In genomic region chr11:71484248-71485062, GRCh38 we compare ENCODE assay signal across 18 cellular contexts. TPM values are rescaled to one million over a fixed set of nuclear protein-coding genes. Genes with fewer than 3 reads are reported as not detected.
"Had no signal": no experiment of that assay in that cellular context is flagged by ENCODE, and none has a peak within 500 bp of the region (broad histone marks: within the 10 kb centered on the region; RNA-seq: fewer than 3 reads in every experiment).

No MANE protein-coding gene starts in this region.

- H3K27ac Mint-ChIP-seq: activated CD4-positive, alpha-beta T cell treated with anti-CD3 and anti-CD28 coated beads for 36 hours; activated CD8-positive, alpha-beta T cell treated with anti-CD3 and anti-CD28 coated beads, Interleukin-2, amount 10 ng/mL, durations not matched to agents 7 days and 5 days; activated T-helper 1 cell treated with anti-CD3 and anti-CD28 coated beads, Interleukin-12 subunit alpha, Interleukin-12 subunit beta, Interleukin-2, Interleukin-4 antibody, amounts not matched to agents 30 ng/mL and 10 ng/mL and 1 ng/mL, durations not matched to agents 14 hours and 24 hours and 36 hours; progenitor cell of endocrine pancreas; stimulated activated naive B cell treated with anti-CD40 and anti-IgM and Interleukin-4, amounts not matched to agents 10 μg/mL and 1 μg/mL and 100 μg/mL, for 72 hours; T-helper 17 cell had no signal

- H3K9me3 ChIP-seq: colonic mucosa, right lobe of liver, tibial artery had no signal

- H3K36me3 ChIP-seq: colonic mucosa had no signal

- DNase-seq: activated CD4-positive, alpha-beta T cell treated with anti-CD3 and anti-CD28 coated beads for 36 hours; activated CD8-positive, alpha-beta memory T cell treated with anti-CD3 and anti-CD28 coated beads, Interleukin-2, amount 50 U/mL, for 48 hours; activated CD8-positive, alpha-beta T cell treated with anti-CD3 and anti-CD28 coated beads, Interleukin-2, amount 10 ng/mL, durations not matched to agents 7 days and 5 days; activated naive CD4-positive, alpha-beta T cell treated with Interleukin-2 at 50 U/mL for 16 hours; colonic mucosa; naive thymus-derived CD8-positive, alpha-beta T cell; nucleus accumbens; stimulated activated CD4-positive, alpha-beta T cell treated with anti-CD3 and anti-CD28 coated beads, Interleukin-1b, Interleukin-23, amount 100 ng/mL, for 48 hours; stimulated activated naive B cell treated with anti-CD40 and anti-IgM and Interleukin-4, amounts not matched to agents 10 μg/mL and 1 μg/mL and 100 μg/mL, for 72 hours had no signal

- H3K9me3 Mint-ChIP-seq: activated T-helper 1 cell treated with anti-CD3 and anti-CD28 coated beads, Interleukin-12 subunit alpha, Interleukin-12 subunit beta, Interleukin-2, Interleukin-4 antibody, amounts not matched to agents 30 ng/mL and 10 ng/mL and 1 ng/mL, durations not matched to agents 14 hours and 24 hours and 36 hours; naive thymus-derived CD8-positive, alpha-beta T cell; stimulated activated naive B cell treated with anti-CD40 and anti-IgM and Interleukin-4, amounts not matched to agents 10 μg/mL and 1 μg/mL and 100 μg/mL, for 72 hours had no signal

- H3K4me3 ChIP-seq: cardiac muscle cell, colonic mucosa, right lobe of liver, tibial artery had no signal

- H3K27ac ChIP-seq: cardiac muscle cell, colonic mucosa, right lobe of liver, tibial artery had no signal

- H3K27me3 Mint-ChIP-seq: activated CD4-positive, alpha-beta T cell treated with anti-CD3 and anti-CD28 coated beads for 36 hours; naive thymus-derived CD8-positive, alpha-beta T cell; progenitor cell of endocrine pancreas; stimulated activated naive B cell treated with anti-CD40 and anti-IgM and Interleukin-4, amounts not matched to agents 10 μg/mL and 1 μg/mL and 100 μg/mL, for 72 hours; T-helper 17 cell had no signal

- H3K4me1 ChIP-seq: colonic mucosa, right lobe of liver, tibial artery had no signal

- H3K4me3 Mint-ChIP-seq: activated CD4-positive, alpha-beta T cell treated with anti-CD3 and anti-CD28 coated beads for 36 hours; activated CD8-positive, alpha-beta T cell treated with anti-CD3 and anti-CD28 coated beads, Interleukin-2, amount 10 ng/mL, durations not matched to agents 7 days and 5 days; activated T-helper 1 cell treated with anti-CD3 and anti-CD28 coated beads, Interleukin-12 subunit alpha, Interleukin-12 subunit beta, Interleukin-2, Interleukin-4 antibody, amounts not matched to agents 30 ng/mL and 10 ng/mL and 1 ng/mL, durations not matched to agents 14 hours and 24 hours and 36 hours; naive thymus-derived CD8-positive, alpha-beta T cell; stimulated activated naive B cell treated with anti-CD40 and anti-IgM and Interleukin-4, amounts not matched to agents 10 μg/mL and 1 μg/mL and 100 μg/mL, for 72 hours; T-helper 17 cell had no signal

RNA-seq across cellular contexts. Expression of gene KRTAP5-7, which starts 42.6 kb away (rescaled TPM):
- total RNA-seq: activated CD8-positive, alpha-beta T cell treated with anti-CD3 and anti-CD28 coated beads, Interleukin-2, amount 10 ng/mL, durations not matched to agents 7 days and 5 days; cardiac muscle cell; left lobe of liver; mucosa of gallbladder; T-helper 17 cell had no signal
- polyA plus RNA-seq: cardiac muscle cell; keratinocyte; naive thymus-derived CD8-positive, alpha-beta T cell had no signal

RNA-seq across cellular contexts. Expression of gene KRTAP5-8, which starts 53.4 kb away (rescaled TPM):
- total RNA-seq: activated CD4-positive, alpha-beta T cell treated with anti-CD3 and anti-CD28 coated beads for 36 hours; activated T-helper 1 cell treated with anti-CD3 and anti-CD28 coated beads, Interleukin-12 subunit alpha, Interleukin-12 subunit beta, Interleukin-2, Interleukin-4 antibody, amounts not matched to agents 30 ng/mL and 10 ng/mL and 1 ng/mL, durations not matched to agents 14 hours and 24 hours and 36 hours; cardiac muscle cell; mucosa of gallbladder had no signal
- polyA plus RNA-seq: cardiac muscle cell; keratinocyte; naive thymus-derived CD8-positive, alpha-beta T cell had no signal
